Comparison of ENCODE assay signal across 28 cellular contexts in the genomic region with DNA sequence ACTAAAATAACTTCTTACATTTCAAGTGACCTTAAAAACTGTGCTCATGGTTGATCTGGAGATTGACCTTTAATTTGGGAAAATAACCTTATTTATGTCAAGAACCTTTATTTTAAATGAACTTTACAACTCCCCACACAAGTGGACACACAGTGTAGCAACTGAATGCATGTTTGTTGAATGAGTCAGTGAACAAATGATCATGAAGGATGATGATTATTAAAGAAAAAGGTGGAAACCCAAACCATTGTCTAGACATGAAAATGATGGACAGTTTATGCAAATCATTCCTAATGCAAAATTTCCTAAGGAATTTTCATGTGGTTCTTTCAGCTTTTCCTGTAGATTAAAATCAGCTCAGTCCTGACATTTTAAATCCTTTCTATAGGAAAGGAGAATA.
DNase-seq lines count a peak whose midpoint lies in the region; ATAC-seq and TF ChIP-seq lines count a peak whose summit lies in the region.
"Had no signal": no experiment of that assay in that cellular context is flagged by ENCODE, and none has a peak within 500 bp of the region (broad histone marks: within the 10 kb centered on the region; RNA-seq: fewer than 3 reads in every experiment).

No MANE protein-coding gene starts in this region.

- no peaks in the 10 kb centered on the region for H3K27me3 ChIP-seq in PC-3 (ENCODE audit: low read length)
- no peaks in the 10 kb centered on the region for H3K27me3 ChIP-seq in upper lobe of left lung
- no peaks in the 10 kb centered on the region for H3K27me3 ChIP-seq in naive thymus-derived CD4-positive, alpha-beta T cell (ENCODE audit: control insufficient read depth in 2 of 2, insufficient read depth in 2 of 2, low read length in 2 of 2)
- H3K27me3 ChIP-seq: BLaER1 had no signal

- TF ChIP-seq EP300 in upper lobe of left lung (IDR thresholded peaks at IDR 0.05): no peak

- no peak overlapping the region for H3K4me3 Mint-ChIP-seq in naive thymus-derived CD4-positive, alpha-beta T cell
- H3K4me3 Mint-ChIP-seq: CD4-positive, CD25-positive, alpha-beta regulatory T cell; HFFc6; IgD-negative memory B cell had no signal

- peaks cover 0 to 18% (median 0%) of the 10 kb centered on the region in 7 donors for H3K4me1 Mint-ChIP-seq in naive thymus-derived CD4-positive, alpha-beta T cell
- H3K4me1 Mint-ChIP-seq: CD4-positive, CD25-positive, alpha-beta regulatory T cell; IgD-negative memory B cell had no signal

- peaks cover 6% of the 10 kb centered on the region; the same call in 1 of the 2 replicates for H3K4me1 ChIP-seq in PC-3 (ENCODE audit: insufficient read depth, low read length)
- H3K4me1 ChIP-seq in upper lobe of left lung: no peaks in the 10 kb centered on the region
- no peaks in the 10 kb centered on the region for H3K4me1 ChIP-seq in naive thymus-derived CD4-positive, alpha-beta T cell (ENCODE audit: control insufficient read depth in 2 of 2, insufficient read depth in 2 of 2, low read length in 2 of 2)
- H3K4me1 ChIP-seq: HAP-1 had no signal

- no TSS peak for BruUV-seq in PC-3 (replicated peaks; lab: Mats Ljungman, UMichigan)

- CTCF ChIA-PET in PC-3 (lab: Charles Lee): no interaction called here
- CTCF ChIA-PET in naive thymus-derived CD4-positive, alpha-beta T cell (lab: Charles Lee): no interaction called here

- H3K27ac Mint-ChIP-seq in naive thymus-derived CD4-positive, alpha-beta T cell: no peak overlapping the region
- H3K27ac Mint-ChIP-seq: CD4-positive, CD25-positive, alpha-beta regulatory T cell; HFFc6; IgD-negative memory B cell had no signal

- no peak for TF ChIP-seq CTCF in PC-3 (conservative IDR thresholded peaks at IDR 0.05; ENCODE audit: low read depth, low read length)
- TF ChIP-seq CTCF in choroid plexus epithelial cell (conservative IDR thresholded peaks at IDR 0.05; ENCODE audit: low read depth, low read length): no peak
- no peak for TF ChIP-seq CTCF in upper lobe of left lung (IDR thresholded peaks at IDR 0.05)

- H3K9me3 ChIP-seq in PC-3 (ENCODE audit: low read length) (no peaks in the 10 kb centered on the region), upper lobe of left lung (no peaks in the 10 kb centered on the region)
- H3K9me3 ChIP-seq in naive thymus-derived CD4-positive, alpha-beta T cell (ENCODE audit: control insufficient read depth in 2 of 3, low read length in 3 of 3): no peaks in the 10 kb centered on the region
- H3K9me3 ChIP-seq: BLaER1 had no signal

- DNase-seq in A172 (ENCODE audit: low spot score): peak; percentile 32
- peak; percentile 52 for DNase-seq in PC-3
- DNase-seq in choroid plexus epithelial cell (ENCODE audit: low read depth): peak; percentile 24
- peak; percentile 34 for DNase-seq in glomerular visceral epithelial cell (ENCODE audit: extremely low spot score)
- DNase-seq in activated effector memory CD4-positive, alpha-beta T cell treated with anti-CD3 and anti-CD28 coated beads, Interleukin-2, amount 50 U/mL, for 16 hours: no peak
- no peak for DNase-seq in upper lobe of left lung
- no peak for DNase-seq in naive thymus-derived CD4-positive, alpha-beta T cell
- DNase-seq in kidney glomerular epithelial cell (lab: John Stamatoyannopoulos, UW): no peak
- DNase-seq: 8988T; CD4-positive, CD25-positive, alpha-beta regulatory T cell; EL; GF-D8; GOT3; HFFc6; NCI-H1048; NCI-H1417 treated with DMSO at 0.1 percent for 48 hours; NCI-H1694 treated with DMSO at 0.1 percent for 48 hours; NCI-H2081; NCI-H226; NCI-H510A; NCI-H69; SHP77 treated with DMSO at 0.1 percent for 48 hours had no signal

- no peaks in the 10 kb centered on the region for H4K20me1 ChIP-seq in PC-3 (ENCODE audit: low read length)
- H4K20me1 ChIP-seq: BLaER1 had no signal

- H3K4me3 ChIP-seq in PC-3 (ENCODE audit: low read length) (no peak overlapping the region), choroid plexus epithelial cell (ENCODE audit: low read depth, low read length) (no peak overlapping the region), upper lobe of left lung (no peak overlapping the region)
- no peak overlapping the region for H3K4me3 ChIP-seq in naive thymus-derived CD4-positive, alpha-beta T cell (ENCODE audit: low read length)
- H3K4me3 ChIP-seq: BLaER1, HAP-1 had no signal

- ATAC-seq in PC-3 (0 out of 2 replicates have a peak, but pooled peaks have one; percentile 22), upper lobe of left lung (ENCODE audit: low FRiP score in 2 of 2) (no peak)
- ATAC-seq in naive thymus-derived CD4-positive, alpha-beta T cell: no peak
- ATAC-seq: Panc1 had no signal

- POLR2A ChIA-PET in PC-3 (lab: Charles Lee; ENCODE audit: unreplicated experiment): interaction anchor here (0.6 kb wide), 1 partner anchor 693 kb away, joined by 3 read pairs; no protein-coding TSS in a partner anchor
- POLR2A ChIA-PET in naive thymus-derived CD4-positive, alpha-beta T cell (lab: Charles Lee): no interaction called here

- H3K36me3 ChIP-seq in PC-3 (ENCODE audit: low read depth, low read length): no peaks in the 10 kb centered on the region
- no peaks in the 10 kb centered on the region for H3K36me3 ChIP-seq in upper lobe of left lung
- no peaks in the 10 kb centered on the region for H3K36me3 ChIP-seq in naive thymus-derived CD4-positive, alpha-beta T cell (ENCODE audit: control insufficient read depth in 2 of 3, insufficient read depth in 3 of 3, low read length in 3 of 3)
- H3K36me3 ChIP-seq: BLaER1, HAP-1 had no signal

- H3K9ac ChIP-seq in PC-3 (ENCODE audit: low read length): no peak overlapping the region
- H3K9ac ChIP-seq: BLaER1, KMS-11 had no signal

- peaks cover 0 to 3% (median 0%) of the 10 kb centered on the region in 5 donors for H3K36me3 Mint-ChIP-seq in naive thymus-derived CD4-positive, alpha-beta T cell
- H3K36me3 Mint-ChIP-seq: CD4-positive, CD25-positive, alpha-beta regulatory T cell; IgD-negative memory B cell had no signal

- H3K4me2 ChIP-seq in PC-3 (ENCODE audit: low read length): no peak overlapping the region
- H3K4me2 ChIP-seq: BLaER1, KMS-11 had no signal

- H2AFZ ChIP-seq in PC-3 (ENCODE audit: low read length): no peak overlapping the region

- TF ChIP-seq POLR2A in upper lobe of left lung (IDR thresholded peaks at IDR 0.05): no peak

- H3K27ac ChIP-seq in PC-3 (ENCODE audit: low read length) (no peak overlapping the region), upper lobe of left lung (no peak overlapping the region)
- H3K27ac ChIP-seq in naive thymus-derived CD4-positive, alpha-beta T cell (ENCODE audit: low read depth, low read length): no peak overlapping the region
- H3K27ac ChIP-seq: BLaER1, HL-60, KMS-11 had no signal

- H3K27me3 Mint-ChIP-seq in naive thymus-derived CD4-positive, alpha-beta T cell: peaks cover 0 to 24% (median 0%) of the 10 kb centered on the region in 5 donors

- intact Hi-C loops in PC-3 (cut with micrococcal nuclease): no loop called here
- intact Hi-C loops in naive thymus-derived CD4-positive, alpha-beta T cell (cut with micrococcal nuclease): no loop called here

- H3K9me2 ChIP-seq in PC-3 (replicated peaks; ENCODE audit: low read length): no peaks in the 10 kb centered on the region

- peaks cover 0 to 7% (median 0%) of the 10 kb centered on the region in 11 donors for H3K9me3 Mint-ChIP-seq in naive thymus-derived CD4-positive, alpha-beta T cell
- H3K9me3 Mint-ChIP-seq: HFFc6 had no signal

- H3F3A ChIP-seq in PC-3 (ENCODE audit: low read length, unreplicated experiment): no peaks in the 10 kb centered on the region

- no peaks in the 10 kb centered on the region for H3K79me2 ChIP-seq in PC-3 (ENCODE audit: low read length)

Comparison
In these comparisons a context has a peak if more than half of its experiments do, and no peak if none do; other contexts are left out.
1. DNase-seq: peak in A172 (single experiment), PC-3 (single experiment), choroid plexus epithelial cell (single experiment) and glomerular visceral epithelial cell (single experiment); none in activated effector memory CD4-positive, alpha-beta T cell treated with anti-CD3 and anti-CD28 coated beads, Interleukin-2, amount 50 U/mL, for 16 hours (single experiment), upper lobe of left lung (0 of 2), naive thymus-derived CD4-positive, alpha-beta T cell (0 of 9) and kidney glomerular epithelial cell (single experiment).